ENCODE assay signal across 8 cellular contexts in the genomic region with DNA sequence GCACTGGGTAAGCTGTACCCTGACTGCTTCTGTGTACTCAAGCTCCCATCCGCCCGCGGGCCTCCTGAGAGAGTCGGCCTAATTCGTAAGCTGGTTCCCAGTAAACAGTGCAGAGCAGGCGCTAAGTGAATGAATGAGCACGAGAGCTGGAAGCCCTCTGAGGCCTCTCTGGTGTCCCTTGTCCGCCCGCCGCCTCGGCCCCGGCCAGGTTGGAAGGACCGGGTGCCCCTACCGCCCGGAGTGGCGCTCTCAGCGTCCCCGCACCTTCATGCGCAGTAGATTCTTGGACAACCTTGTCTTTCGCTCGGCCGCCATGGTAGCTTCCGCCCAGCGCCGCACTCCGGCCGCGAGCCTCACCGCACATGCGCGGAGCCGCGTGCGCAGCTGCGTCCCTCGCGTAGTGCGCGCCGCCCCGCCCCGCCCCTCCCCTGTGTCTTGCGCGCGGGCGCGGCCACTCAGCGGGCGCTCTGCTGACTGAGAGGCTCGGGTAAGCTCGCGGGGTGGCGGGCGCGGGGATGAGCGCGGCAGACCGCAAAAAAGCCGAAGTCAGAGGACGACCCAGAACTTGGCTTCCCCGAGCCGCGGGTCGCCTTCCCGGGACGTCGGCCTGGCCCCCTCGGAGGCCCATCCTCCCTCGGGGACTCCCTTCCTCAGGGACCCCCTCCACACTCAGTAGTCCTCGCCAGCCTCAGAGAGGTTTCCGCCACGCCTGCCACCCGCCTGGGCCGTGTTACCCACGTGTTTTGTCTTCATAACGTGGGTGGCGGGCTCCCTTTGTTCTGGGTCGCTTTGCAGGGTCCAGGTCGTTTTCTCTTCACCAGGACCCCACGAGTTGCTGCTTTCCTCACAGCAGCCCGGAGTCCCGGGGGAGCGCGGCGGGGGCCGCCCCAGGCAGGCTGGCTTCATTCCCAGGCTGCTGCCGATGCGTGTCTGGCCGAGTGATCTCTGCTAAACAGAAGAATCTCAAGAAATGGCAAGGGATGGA. TPM values are rescaled to one million over a fixed set of nuclear protein-coding genes. Genes with fewer than 3 reads are reported as not detected.
A peak's percentile ranks its signal among the peaks of the same experiment; 100 is the strongest.
DNase-seq lines count a peak whose midpoint lies in the region; ATAC-seq and TF ChIP-seq lines count a peak whose summit lies in the region.

A gene with protein sequence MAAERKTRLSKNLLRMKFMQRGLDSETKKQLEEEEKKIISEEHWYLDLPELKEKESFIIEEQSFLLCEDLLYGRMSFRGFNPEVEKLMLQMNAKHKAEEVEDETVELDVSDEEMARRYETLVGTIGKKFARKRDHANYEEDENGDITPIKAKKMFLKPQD (minus strand): TSS at position 364 of the 985 bp plus-strand sequence. CDS start 49 bp downstream, at position 315.

- peak; percentile 81 for TF ChIP-seq POLR2A in GM19099 (IDR thresholded peaks at IDR 0.05; ENCODE audit: extremely low read depth, insufficient read length, low read depth)

- H3K4me1 Mint-ChIP-seq in activated CD4-positive, alpha-beta T cell treated with anti-CD3 and anti-CD28 coated beads, Interleukin-2, amount 10 ng/mL, durations not matched to agents 7 days and 5 days = peaks cover 22% of the 10 kb centered on the region

- peaks cover 27% of the 10 kb centered on the region for H3K27me3 Mint-ChIP-seq in activated CD4-positive, alpha-beta T cell treated with anti-CD3 and anti-CD28 coated beads, Interleukin-2, amount 10 ng/mL, durations not matched to agents 7 days and 5 days

- H3K27ac Mint-ChIP-seq in activated CD4-positive, alpha-beta T cell treated with anti-CD3 and anti-CD28 coated beads, Interleukin-2, amount 10 ng/mL, durations not matched to agents 7 days and 5 days = peak within 1 kb of the TSS; percentile 98

- POLR2A ChIA-PET in activated CD4-positive, alpha-beta T cell treated with anti-CD3 and anti-CD28 coated beads, Interleukin-2, amount 10 ng/mL, durations not matched to agents 7 days and 5 days (lab: Charles Lee) = no interaction called here

- H3K9me3 Mint-ChIP-seq in activated CD4-positive, alpha-beta T cell treated with anti-CD3 and anti-CD28 coated beads, Interleukin-2, amount 10 ng/mL, durations not matched to agents 7 days and 5 days = peaks cover 16% of the 10 kb centered on the region

- peak within 1 kb of the TSS; percentile 92 for H3K4me3 Mint-ChIP-seq in activated CD4-positive, alpha-beta T cell treated with anti-CD3 and anti-CD28 coated beads, Interleukin-2, amount 10 ng/mL, durations not matched to agents 7 days and 5 days

- DNase-seq in Ammon's horn (ENCODE audit: low spot score) (peak; percentile 89), NCI-H524 treated with DMSO at 0.1 percent for 48 hours (lab: John Stamatoyannopoulos, UW) (peak; percentile 59), cortex of kidney (lab: John Stamatoyannopoulos, UW) (peak; percentile 51), left lobe of liver (ENCODE audit: low spot score) (peak; percentile 93)
- peak; percentile 89 for DNase-seq in activated CD4-positive, alpha-beta T cell treated with anti-CD3 and anti-CD28 coated beads, Interleukin-2, amount 10 ng/mL, durations not matched to agents 7 days and 5 days
- peak; percentile 91 for DNase-seq in stimulated activated CD4-positive, alpha-beta T cell treated with anti-CD3 and anti-CD28 coated beads, Interleukin-2, amount 100 ng/mL, for 24 hours

- peak; percentile 76 for ATAC-seq in HG03378 (IDR thresholded peaks at IDR 0.05; ENCODE audit: unreplicated experiment)
- ATAC-seq in left lobe of liver = peak; percentile 99

- CTCF ChIA-PET in activated CD4-positive, alpha-beta T cell treated with anti-CD3 and anti-CD28 coated beads, Interleukin-2, amount 10 ng/mL, durations not matched to agents 7 days and 5 days (lab: Charles Lee) = interaction anchor here (0.9 to 1.5 kb wide), 2 partner anchors 12 to 87 kb away, joined by 3 to 7 read pairs; no protein-coding TSS in a partner anchor

- H3K36me3 Mint-ChIP-seq in activated CD4-positive, alpha-beta T cell treated with anti-CD3 and anti-CD28 coated beads, Interleukin-2, amount 10 ng/mL, durations not matched to agents 7 days and 5 days (ENCODE audit: low read depth) = peaks cover 34% of the 10 kb centered on the region

RNA-seq across cellular contexts. Expression of the gene that starts here (rescaled TPM):
- 10 to 100 TPM; 36.7 to 39.0 TPM for total RNA-seq in activated CD4-positive, alpha-beta T cell treated with anti-CD3 and anti-CD28 coated beads, Interleukin-2, amount 10 ng/mL, durations not matched to agents 7 days and 5 days
- 7.1 TPM for total RNA-seq in left lobe of liver

Comparison
In these comparisons a context has a peak if more than half of its experiments do, and no peak if none do; other contexts are left out.
1. Peak in every context shown above with its lines: DNase-seq and ATAC-seq.